ENCODE assay signal across 1 cellular context in the genomic region with DNA sequence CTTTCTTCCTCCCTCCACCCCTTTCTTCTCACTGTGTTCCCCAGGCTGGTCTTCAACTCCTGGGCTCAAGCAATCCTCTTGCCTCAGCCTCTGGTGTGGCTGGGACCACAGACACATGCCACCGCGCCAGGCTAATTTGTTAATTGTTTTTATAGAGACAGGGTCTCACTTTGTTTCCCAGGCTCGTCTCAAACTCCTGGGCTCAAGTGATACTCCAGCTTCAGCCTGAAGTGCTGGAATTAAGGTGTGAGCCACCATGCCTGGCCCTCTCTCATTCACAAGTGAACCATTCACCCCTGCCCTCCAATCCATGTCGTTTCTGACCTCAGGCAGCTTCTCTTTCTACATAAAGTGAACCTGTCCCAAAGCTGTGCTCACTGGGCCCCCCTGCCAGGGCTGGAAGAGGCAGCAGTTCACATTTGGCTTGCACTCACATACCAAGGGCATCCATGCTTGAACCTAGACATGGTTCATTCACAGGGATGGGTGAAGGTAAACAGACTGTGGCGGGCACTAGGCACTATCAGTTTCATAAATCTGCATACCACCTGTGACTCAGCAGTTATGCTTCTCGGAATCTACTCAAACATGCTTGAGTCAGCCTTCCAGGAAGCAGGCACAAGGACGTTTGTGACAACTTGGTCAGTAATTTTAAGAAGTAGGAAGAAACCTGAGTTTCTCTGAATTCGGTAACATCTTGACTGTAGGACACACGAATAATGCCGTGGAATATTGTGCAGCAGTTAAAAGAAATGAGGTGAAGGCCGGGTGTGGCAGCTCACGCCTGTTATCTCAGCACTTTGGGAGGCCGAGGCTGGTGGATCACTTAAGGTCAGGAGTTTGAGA.
TF ChIP-seq lines count a peak whose summit lies in the region.

No MANE protein-coding gene starts in this region.

TF ChIP-seq in H1, 55 proteins besides CTCF, POLR2A, EP300 and RAD21:
- TF ChIP-seq JUND (IDR thresholded peaks at IDR 0.05; ENCODE audit: low read length) (no peak), RNF2 (IDR thresholded peaks at IDR 0.05; ENCODE audit: borderline replicate concordance, low read depth, low read length, missing control alignments, poor library complexity, severe bottlenecking) (no peak), BACH1 (IDR thresholded peaks at IDR 0.05; ENCODE audit: low read length) (0 out of 2 replicates have a peak, but pooled peaks have one; percentile 38)
